11 cellular contexts compared by ENCODE assay signal in genomic region chr20:57746832-57747404, GRCh38.
"Had no signal": no experiment of that assay in that cellular context is flagged by ENCODE, and none has a peak within 500 bp of the region (broad histone marks: within the 10 kb centered on the region; RNA-seq: fewer than 3 reads in every experiment).

No MANE protein-coding gene starts in this region.

- H3K27ac ChIP-seq: neural progenitor cell, ovary had no signal

- H3K4me2 ChIP-seq: neural progenitor cell had no signal

- H3K36me3 ChIP-seq: esophagus squamous epithelium, heart right ventricle, neural progenitor cell, ovary, transverse colon had no signal

- ATAC-seq: stimulated activated effector memory CD8-positive, alpha-beta T cell treated with anti-CD3 and anti-CD28 coated beads, Interleukin-12 subunit alpha, Interleukin-12 subunit beta, amount 100 ng/mL, for 72 hours had no signal

- H3K4me3 ChIP-seq: esophagus squamous epithelium, heart right ventricle, neural progenitor cell, ovary, skin epidermis, transverse colon had no signal

- H3K9me3 ChIP-seq: esophagus squamous epithelium, ovary, transverse colon had no signal

- H3K27me3 ChIP-seq: heart right ventricle, neural progenitor cell, ovary, transverse colon had no signal

- DNase-seq: activated gamma-delta T cell treated with Interleukin-2 at 50 U/mL for 16 hours; activated naive CD8-positive, alpha-beta T cell treated with anti-CD3 and anti-CD28 coated beads for 36 hours; esophagus squamous epithelium; foreskin fibroblast; heart right ventricle; ovary; retina; transverse colon had no signal

- H2AFZ ChIP-seq: neural progenitor cell had no signal
